ENCODE assay signal across 21 cellular contexts in genomic region chr5:174832811-174833210, GRCh38.
A peak's percentile ranks its signal among the peaks of the same experiment; 100 is the strongest.
DNase-seq lines count a peak whose midpoint lies in the region; ATAC-seq, FAIRE-seq and TF ChIP-seq lines count a peak whose summit lies in the region.
"Had no signal": no experiment of that assay in that cellular context is flagged by ENCODE, and none has a peak within 500 bp of the region (broad histone marks: within the 10 kb centered on the region; RNA-seq: fewer than 3 reads in every experiment).

No MANE protein-coding gene starts in this region.

- no peaks in the 10 kb centered on the region for H3K4me1 Mint-ChIP-seq in activated CD8-positive, alpha-beta T cell treated with anti-CD3 and anti-CD28 coated beads, Interleukin-2, amount 10 ng/mL, durations not matched to agents 7 days and 5 days (ENCODE audit: low read depth)

- H3K4me3 Mint-ChIP-seq in activated CD8-positive, alpha-beta T cell treated with anti-CD3 and anti-CD28 coated beads, Interleukin-2, amount 10 ng/mL, durations not matched to agents 7 days and 5 days: no peak overlapping the region
- H3K4me3 Mint-ChIP-seq: H9, HFFc6 had no signal

- no peak overlapping the region for H3K4me3 ChIP-seq in GM12878
- H3K4me3 ChIP-seq: A549 had no signal

- no peak overlapping the region for H2AFZ ChIP-seq in GM12878 (ENCODE audit: control insufficient read depth, low read depth, low read length)

- TF ChIP-seq POLR2A in GM12891 (IDR thresholded peaks at IDR 0.05; ENCODE audit: low read depth, low read length) (no peak), GM12878 (IDR thresholded peaks at IDR 0.05; ENCODE audit: low read depth, low read length) (no peak)

- peak; percentile 61 for ATAC-seq in GM19351 (IDR thresholded peaks at IDR 0.05; ENCODE audit: unreplicated experiment)
- no peak for ATAC-seq in GM12878
- ATAC-seq in HG03159 (IDR thresholded peaks at IDR 0.05; ENCODE audit: unreplicated experiment): no peak
- ATAC-seq in activated CD8-positive, alpha-beta T cell treated with anti-CD3 and anti-CD28 coated beads, Interleukin-2, amount 10 ng/mL, durations not matched to agents 7 days and 5 days: no peak
- ATAC-seq: A549, PC-3 had no signal

- CTCF ChIA-PET in GM12878 (lab: Yijun Ruan, JAX): no interaction called here
- CTCF ChIA-PET in activated CD8-positive, alpha-beta T cell treated with anti-CD3 and anti-CD28 coated beads, Interleukin-2, amount 10 ng/mL, durations not matched to agents 7 days and 5 days (lab: Charles Lee): interaction anchor here (1.1 kb wide), 1 partner anchor 15 kb away, joined by 3 read pairs; no protein-coding TSS in a partner anchor

- no peaks in the 10 kb centered on the region for H3K4me1 ChIP-seq in GM12878 (ENCODE audit: control insufficient read depth, insufficient read depth, low read length)
- H3K4me1 ChIP-seq: A549, BE2C had no signal

- SMC1A ChIA-PET in GM12878 (lab: Charles Lee; ENCODE audit: uncharacterized antibody, unreplicated experiment): no interaction called here

- no peak overlapping the region for H3K4me2 ChIP-seq in GM12878 (ENCODE audit: control insufficient read depth, insufficient read depth)
- H3K4me2 ChIP-seq: A549 had no signal

- no peaks in the 10 kb centered on the region for H3K79me2 ChIP-seq in GM12878 (ENCODE audit: control insufficient read depth, insufficient read depth, low read length)

- no peaks in the 10 kb centered on the region for H3K36me3 ChIP-seq in GM12878 (ENCODE audit: control insufficient read depth in 2 of 2, insufficient read depth in 2 of 2, low read length in 1 of 2)
- H3K36me3 ChIP-seq: BE2C had no signal

- 0% methylated on average over 2 of the region's 2 CpGs for WGBS in GM12878 (ENCODE audit: insufficient coverage, insufficient replicate concordance, low lambda C conversion rate, missing lambda C conversion rate)

- no peaks in the 10 kb centered on the region for H3K27me3 Mint-ChIP-seq in activated CD8-positive, alpha-beta T cell treated with anti-CD3 and anti-CD28 coated beads, Interleukin-2, amount 10 ng/mL, durations not matched to agents 7 days and 5 days (ENCODE audit: low read depth)

- POLR2A ChIA-PET in GM12878 (lab: Charles Lee): no interaction called here
- POLR2A ChIA-PET in activated CD8-positive, alpha-beta T cell treated with anti-CD3 and anti-CD28 coated beads, Interleukin-2, amount 10 ng/mL, durations not matched to agents 7 days and 5 days (lab: Charles Lee): no interaction called here

- DNase-seq in GM12891 (ENCODE audit: insufficient read length, low spot score) (no peak), NAMALWA (ENCODE audit: low spot score) (peak; percentile 4), GM12878 (ENCODE audit: low read depth, low spot score) (no peak), NCI-H187 (lab: John Stamatoyannopoulos, UW) (no peak)
- no peak for DNase-seq in activated CD8-positive, alpha-beta T cell treated with anti-CD3 and anti-CD28 coated beads, Interleukin-2, amount 10 ng/mL, durations not matched to agents 7 days and 5 days
- DNase-seq in stimulated activated CD8-positive, alpha-beta memory T cell treated with anti-CD3 and anti-CD28 coated beads, Interleukin-4, amount 100 ng/mL, for 48 hours: no peak
- DNase-seq: BE2C, DMS79, H9, HFFc6, KG1, NCI-H1048, NCI-H1436, NCI-H1930, NCI-H2227 treated with DMSO at 0.1 percent for 48 hours, NCI-H510A, PC-3, Right ventricle myocardium superior had no signal

- no peaks in the 10 kb centered on the region for H4K20me1 ChIP-seq in GM12878 (ENCODE audit: control insufficient read depth, insufficient read depth)

- RAD21 ChIA-PET in GM12878 (lab: Charles Lee; ENCODE audit: unreplicated experiment): no interaction called here

- no peak overlapping the region for H3K27ac Mint-ChIP-seq in activated CD8-positive, alpha-beta T cell treated with anti-CD3 and anti-CD28 coated beads, Interleukin-2, amount 10 ng/mL, durations not matched to agents 7 days and 5 days
- H3K27ac Mint-ChIP-seq: H9, HFFc6 had no signal

- no peaks in the 10 kb centered on the region for H3K9me3 Mint-ChIP-seq in activated CD8-positive, alpha-beta T cell treated with anti-CD3 and anti-CD28 coated beads, Interleukin-2, amount 10 ng/mL, durations not matched to agents 7 days and 5 days (ENCODE audit: insufficient read depth)
- H3K9me3 Mint-ChIP-seq: H9 had no signal

- no TSS peak for BruUV-seq in GM12878 (replicated peaks; lab: Mats Ljungman, UMichigan)

- TF ChIP-seq RAD21 in GM12878 (IDR thresholded peaks at IDR 0.05; ENCODE audit: insufficient read depth, low read depth, low read length): no peak

- H3K9ac ChIP-seq in GM12878 (ENCODE audit: control insufficient read depth, insufficient read depth, low read length): no peak overlapping the region

- no peak for TF ChIP-seq CTCF in GM12878 (IDR thresholded peaks at IDR 0.05 in 2 of 3, conservative IDR thresholded peaks at IDR 0.05 in 1 of 3; ENCODE audit: control insufficient read depth in 2 of 3, extremely low read depth in 1 of 3, insufficient read depth in 1 of 3, low read depth in 3 of 3, low read length in 3 of 3)

- in situ Hi-C loops in GM12878 (cut with MboI): no loop called here

- TF ChIP-seq EP300 in GM12878 (IDR thresholded peaks at IDR 0.05; ENCODE audit: borderline replicate concordance in 1 of 2, control insufficient read depth in 1 of 2, low read depth in 2 of 2, low read length in 2 of 2): no peak

- no peaks in the 10 kb centered on the region; the same call in 2 of the 3 replicates for H3K9me3 ChIP-seq in GM12878 (replicated peaks; ENCODE audit: control insufficient read depth, insufficient read depth, low read length)
- H3K9me3 ChIP-seq: A549, BE2C had no signal

- intact Hi-C loops in GM12878 (cut with micrococcal nuclease; ENCODE audit: unreplicated experiment): no loop called here

- H3K27me3 ChIP-seq in GM12878 (replicated peaks in 1 of 2; ENCODE audit: control insufficient read depth in 2 of 2, insufficient read depth in 2 of 2, low read length in 1 of 2): no peaks in the 10 kb centered on the region

- no peaks in the 10 kb centered on the region for H3K36me3 Mint-ChIP-seq in activated CD8-positive, alpha-beta T cell treated with anti-CD3 and anti-CD28 coated beads, Interleukin-2, amount 10 ng/mL, durations not matched to agents 7 days and 5 days (ENCODE audit: low read depth)

- no peak overlapping the region for H3K27ac ChIP-seq in GM12878 (ENCODE audit: control insufficient read depth, insufficient read depth)
- H3K27ac ChIP-seq: A549 had no signal

- no peak for FAIRE-seq in GM12891 (lab: Jason Lieb, UNC)
- no peak for FAIRE-seq in GM12878 (lab: Jason Lieb, UNC)
- FAIRE-seq: A549 had no signal

TF ChIP-seq in GM12891, 5 proteins besides CTCF, POLR2A, EP300 and RAD21:
- TF ChIP-seq SPI1 (IDR thresholded peaks at IDR 0.05; ENCODE audit: low read depth, low read length) (peak; percentile 81), POU2F2 (IDR thresholded peaks at IDR 0.05; ENCODE audit: low read depth, low read length) (no peak)

TF ChIP-seq in GM12878, 131 proteins besides CTCF, POLR2A, EP300 and RAD21:
- TF ChIP-seq BRCA1 (IDR thresholded peaks at IDR 0.05; ENCODE audit: low read depth, low read length) (no peak), SPI1 (IDR thresholded peaks at IDR 0.05; ENCODE audit: borderline replicate concordance, insufficient read depth, low read depth, low read length) (peak; percentile 67; the same call in 1 of the 2 replicates)
